In genomic region chr20:37492945-37493344, GRCh38 we compare ENCODE assay signal across 28 cellular contexts. TPM values are rescaled to one million over a fixed set of nuclear protein-coding genes. Genes with fewer than 3 reads are reported as not detected.
"Had no signal": no experiment of that assay in that cellular context is flagged by ENCODE, and none has a peak within 500 bp of the region (broad histone marks: within the 10 kb centered on the region; RNA-seq: fewer than 3 reads in every experiment).

No MANE protein-coding gene starts in this region.

- H3K4me3 Mint-ChIP-seq: mesothelial cell of epicardium; naive B cell; natural killer cell treated with Interleukin-12 subunit alpha and Interleukin-12 subunit beta and Interleukin-15 and Interleukin-18, amount 100 ng/mL, for 72 hours; neural progenitor cell; stimulated activated effector memory CD8-positive, alpha-beta T cell treated with anti-CD3 and anti-CD28 coated beads, Interleukin-12 subunit alpha, Interleukin-12 subunit beta, amount 100 ng/mL, for 72 hours had no signal

- ATAC-seq: foreskin keratinocyte; gastroesophageal sphincter; heart left ventricle; left lobe of liver; mucosa of descending colon; natural killer cell treated with Interleukin-12 subunit alpha and Interleukin-12 subunit beta and Interleukin-15 and Interleukin-18, amount 100 ng/mL, for 72 hours; sciatic nerve; stimulated activated effector memory CD8-positive, alpha-beta T cell treated with anti-CD3 and anti-CD28 coated beads, Interleukin-12 subunit alpha, Interleukin-12 subunit beta, amount 100 ng/mL, for 72 hours had no signal

- H3K36me3 ChIP-seq: neural progenitor cell, prostate gland, right atrium auricular region, thyroid gland, vagina had no signal

- H3K79me2 ChIP-seq: hepatocyte, parathyroid adenoma had no signal

- FAIRE-seq: kidney had no signal

- DNase-seq: cortex of kidney; foreskin keratinocyte; heart left ventricle; kidney; mesenchymal stem cell; mucosa of descending colon; naive B cell; stimulated activated CD4-positive, alpha-beta T cell treated with anti-CD3 and anti-CD28 coated beads, Interleukin-2, amount 100 ng/mL, for 24 hours; stimulated activated CD4-positive, alpha-beta T cell treated with anti-CD3 and anti-CD28 coated beads, Interleukin-4, amount 100 ng/mL, for 24 hours; stimulated activated naive CD4-positive, alpha-beta T cell treated with Interleukin-2 at 50 U/mL for 16 hours; stomach; thyroid gland; trophoblast cell had no signal

- H3K27me3 Mint-ChIP-seq: natural killer cell treated with Interleukin-12 subunit alpha and Interleukin-12 subunit beta and Interleukin-15 and Interleukin-18, amount 100 ng/mL, for 72 hours had no signal

- H3K36me3 Mint-ChIP-seq: natural killer cell treated with Interleukin-12 subunit alpha and Interleukin-12 subunit beta and Interleukin-15 and Interleukin-18, amount 100 ng/mL, for 72 hours; neural progenitor cell; stimulated activated effector memory CD8-positive, alpha-beta T cell treated with anti-CD3 and anti-CD28 coated beads, Interleukin-12 subunit alpha, Interleukin-12 subunit beta, amount 100 ng/mL, for 72 hours had no signal

- H3K27ac ChIP-seq: esophagus muscularis mucosa, foreskin keratinocyte, gastroesophageal sphincter, heart left ventricle, hepatocyte, neural progenitor cell, parathyroid adenoma, prostate gland, right atrium auricular region, stomach, thyroid gland, vagina had no signal

- H2AFZ ChIP-seq: hepatocyte, neural progenitor cell, parathyroid adenoma had no signal

- H3K4me1 Mint-ChIP-seq: mesothelial cell of epicardium had no signal

- H3K4me3 ChIP-seq: esophagus muscularis mucosa, gastroesophageal sphincter, heart left ventricle, hepatocyte, mucosa of descending colon, neural progenitor cell, prostate gland, right atrium auricular region, stomach, thyroid gland, vagina had no signal

- H3K4me1 ChIP-seq: esophagus muscularis mucosa, foreskin keratinocyte, gastroesophageal sphincter, heart left ventricle, neural progenitor cell, parathyroid adenoma, prostate gland, right atrium auricular region, stomach, thyroid gland, vagina had no signal

- H3K4me2 ChIP-seq: hepatocyte, neural progenitor cell had no signal

- H3K27me3 ChIP-seq: esophagus muscularis mucosa, foreskin keratinocyte, gastroesophageal sphincter, heart left ventricle, hepatocyte, neural progenitor cell, right atrium auricular region, stomach, thyroid gland, vagina had no signal

- H3K9me3 Mint-ChIP-seq: mesothelial cell of epicardium; natural killer cell treated with Interleukin-12 subunit alpha and Interleukin-12 subunit beta and Interleukin-15 and Interleukin-18, amount 100 ng/mL, for 72 hours; neural progenitor cell; stimulated activated effector memory CD8-positive, alpha-beta T cell treated with anti-CD3 and anti-CD28 coated beads, Interleukin-12 subunit alpha, Interleukin-12 subunit beta, amount 100 ng/mL, for 72 hours had no signal

- H3K27ac Mint-ChIP-seq: mesothelial cell of epicardium; neural progenitor cell; stimulated activated effector memory CD8-positive, alpha-beta T cell treated with anti-CD3 and anti-CD28 coated beads, Interleukin-12 subunit alpha, Interleukin-12 subunit beta, amount 100 ng/mL, for 72 hours had no signal

RNA-seq across cellular contexts. Expression of gene NNAT, which starts 28.1 kb away (rescaled TPM):
- total RNA-seq: hepatocyte, lung microvascular endothelial cell, osteoblast had no signal
